ENCODE assay signal across 9 cellular contexts in the genomic region with DNA sequence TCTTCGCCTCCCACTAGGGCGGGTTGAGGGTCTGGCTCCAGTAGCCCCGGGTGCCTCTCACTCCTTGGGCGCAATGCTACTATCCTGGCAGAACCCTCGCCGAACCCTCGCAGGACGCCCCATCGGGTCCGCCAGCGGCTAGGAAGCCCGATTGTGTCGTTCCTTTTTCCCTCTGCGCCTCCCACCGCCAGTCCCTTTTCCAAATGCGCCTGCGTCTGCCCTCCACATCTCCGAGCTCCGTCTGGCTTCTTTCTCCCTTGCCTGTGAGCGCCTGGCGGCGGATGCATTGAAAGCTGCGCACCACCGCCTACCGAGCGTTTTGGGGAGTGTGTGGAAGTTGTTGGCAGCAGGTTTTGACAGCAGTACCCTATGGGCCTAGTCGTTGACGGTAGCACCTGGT. TPM values are rescaled to one million over a fixed set of nuclear protein-coding genes. Genes with fewer than 3 reads are reported as not detected.
DNase-seq lines count a peak whose midpoint lies in the region; ATAC-seq and TF ChIP-seq lines count a peak whose summit lies in the region.
"Had no signal": no experiment of that assay in that cellular context is flagged by ENCODE, and none has a peak within 500 bp of the region (broad histone marks: within the 10 kb centered on the region; RNA-seq: fewer than 3 reads in every experiment).

No MANE protein-coding gene starts in this region.

- H3K9me3 ChIP-seq in SJSA1 (replicated peaks) (no peaks in the 10 kb centered on the region), gastroesophageal sphincter (peaks cover 0 to 1% (median 0%) of the 10 kb centered on the region in 3 donors)
- no peaks in the 10 kb centered on the region for H3K9me3 ChIP-seq in CD8-positive, alpha-beta T cell (ENCODE audit: low read length)
- H3K9me3 ChIP-seq: transverse colon had no signal

- H3K9me3 Mint-ChIP-seq in CD8-positive, alpha-beta T cell = peaks cover 2% of the 10 kb centered on the region

- H3K4me1 ChIP-seq in SJSA1 (replicated peaks) = no peaks in the 10 kb centered on the region; the same call in none of the 2 replicates
- H3K4me1 ChIP-seq in gastroesophageal sphincter = no peaks in the 10 kb centered on the region
- H3K4me1 ChIP-seq in CD8-positive, alpha-beta T cell (ENCODE audit: insufficient read depth, low read length) = no peaks in the 10 kb centered on the region
- H3K4me1 ChIP-seq: transverse colon had no signal

- POLR2A ChIA-PET in CD8-positive, alpha-beta T cell (lab: Charles Lee) = no interaction called here

- no peaks in the 10 kb centered on the region for H3K4me1 Mint-ChIP-seq in CD8-positive, alpha-beta T cell (ENCODE audit: low read depth)

- TF ChIP-seq POLR2A in gastroesophageal sphincter (IDR thresholded peaks at IDR 0.05) = no peak

- TF ChIP-seq EP300 in gastroesophageal sphincter (IDR thresholded peaks at IDR 0.05) = no peak

- no peaks in the 10 kb centered on the region for H3K36me3 ChIP-seq in SJSA1
- H3K36me3 ChIP-seq in gastroesophageal sphincter = peaks cover 0 to 8% of the 10 kb centered on the region in 2 donors
- H3K36me3 ChIP-seq in CD8-positive, alpha-beta T cell (ENCODE audit: insufficient read depth, low read length) = no peaks in the 10 kb centered on the region
- H3K36me3 ChIP-seq: transverse colon had no signal

- H3K4me3 Mint-ChIP-seq in CD8-positive, alpha-beta T cell = no peak overlapping the region

- H3K27me3 ChIP-seq in SJSA1 (replicated peaks) (no peaks in the 10 kb centered on the region), gastroesophageal sphincter (no peaks in the 10 kb centered on the region)
- H3K27me3 ChIP-seq in CD8-positive, alpha-beta T cell (ENCODE audit: insufficient read depth, low read length) = no peaks in the 10 kb centered on the region

- H3K4me3 ChIP-seq in SJSA1 (peak overlapping the region; percentile 38), gastroesophageal sphincter (peak overlapping the region in 1 of 2 donors; percentile 48)
- H3K4me3 ChIP-seq in CD8-positive, alpha-beta T cell (ENCODE audit: low read depth, low read length) = no peak overlapping the region

- H3K27me3 Mint-ChIP-seq in CD8-positive, alpha-beta T cell (ENCODE audit: low read depth) = peaks cover 14% of the 10 kb centered on the region

- peak in 3 of 4 experiments; percentile 34 to 47 (median 42) for TF ChIP-seq CTCF in gastroesophageal sphincter (IDR thresholded peaks at IDR 0.05)
- no peak for TF ChIP-seq CTCF in CD8-positive, alpha-beta T cell (IDR thresholded peaks at IDR 0.05)

- peak; percentile 53 for ATAC-seq in gastroesophageal sphincter
- no peak for ATAC-seq in HG03097 (IDR thresholded peaks at IDR 0.05; ENCODE audit: low FRiP score, unreplicated experiment)
- ATAC-seq in CD8-positive, alpha-beta T cell = no peak

- DNase-seq in AG20443 (ENCODE audit: low spot score) = peak; percentile 71
- DNase-seq in SJSA1 (ENCODE audit: low read depth in 1 of 2, low spot score in 2 of 2) = peak; percentile 57 to 73
- peak; percentile 31 for DNase-seq in non-pigmented ciliary epithelial cell (ENCODE audit: low read depth)
- no peak for DNase-seq in stimulated activated CD4-positive, alpha-beta T cell treated with anti-CD3 and anti-CD28 coated beads, Interleukin-2, amount 100 ng/mL, for 48 hours
- no peak for DNase-seq in activated CD8-positive, alpha-beta memory T cell treated with anti-CD3 and anti-CD28 coated beads, Interleukin-2, amount 50 U/mL, for 4 hours
- no peak for DNase-seq in CD8-positive, alpha-beta T cell
- DNase-seq: transverse colon had no signal

- no peaks in the 10 kb centered on the region for H3K36me3 Mint-ChIP-seq in CD8-positive, alpha-beta T cell

- CTCF ChIA-PET in CD8-positive, alpha-beta T cell (lab: Charles Lee) = no interaction called here

- H3K27ac ChIP-seq in SJSA1 = no peak overlapping the region
- H3K27ac ChIP-seq in gastroesophageal sphincter = no peak overlapping the region
- H3K27ac ChIP-seq in CD8-positive, alpha-beta T cell (ENCODE audit: low read depth, low read length) = no peak overlapping the region
- H3K27ac ChIP-seq: transverse colon had no signal

- H3K27ac Mint-ChIP-seq in CD8-positive, alpha-beta T cell = no peak overlapping the region

- 34 to 40% methylated on average over 1 to 18 of the region's 28 CpGs for WGBS in gastroesophageal sphincter (ENCODE audit: low coverage in 1 of 2), 2 donors

- intact Hi-C loops in CD8-positive, alpha-beta T cell (cut with DNase I, micrococcal nuclease) = no loop called here

RNA-seq across cellular contexts. Expression of gene DIRAS3, which starts 1.0 kb away (rescaled TPM):
- total RNA-seq in SJSA1 (2014; rRNA removed; shearing (Covaris generic)) = 1.1 and 3.0 TPM in 2 replicates
- total RNA-seq in gastroesophageal sphincter = 1 to 10 TPM in 3 of 4 donors, under 1 TPM in 1; 0.47 to 6.2 (median 3.6) TPM
- not detected for total RNA-seq in CD8-positive, alpha-beta T cell

Comparison
In these comparisons a context has a peak if more than half of its experiments do, and no peak if none do; other contexts are left out.
1. DNase-seq: peak in AG20443 (single experiment), SJSA1 (2 of 2) and non-pigmented ciliary epithelial cell (single experiment); none in stimulated activated CD4-positive, alpha-beta T cell treated with anti-CD3 and anti-CD28 coated beads, Interleukin-2, amount 100 ng/mL, for 48 hours (0 of 2), activated CD8-positive, alpha-beta memory T cell treated with anti-CD3 and anti-CD28 coated beads, Interleukin-2, amount 50 U/mL, for 4 hours (single experiment) and CD8-positive, alpha-beta T cell (0 of 7).